Comparison of ENCODE assay signal across 1 cellular context in genomic region chr4:1870578-1871443, GRCh38.
TF ChIP-seq lines count a peak whose summit lies in the region.

Gene NSD2 (plus strand): TSS chr4:1871393. CDS start chr4:1900655, 29,262 bp downstream.

TF ChIP-seq in HepG2, 621 proteins besides CTCF, POLR2A, EP300 and RAD21 (continued from another document and continues in another):
- TF ChIP-seq ZBTB43 (CRISPR knock-in tag; conservative IDR thresholded peaks at IDR 0.05) (0 out of 2 replicates have a peak, but pooled peaks have one; percentile 31), FOSL2 (CRISPR knock-in tag; IDR thresholded peaks at IDR 0.05) (peak; percentile 17; the same call in 1 of the 2 replicates), CBX5 (CRISPR knock-in tag; IDR thresholded peaks at IDR 0.05; ENCODE audit: borderline replicate concordance) (0 out of 2 replicates have a peak, but pooled peaks have one; percentile 28), ZNF512 (CRISPR knock-in tag; IDR thresholded peaks at IDR 0.05) (no peak), DDIT3 (CRISPR knock-in tag; IDR thresholded peaks at IDR 0.05) (no peak), U2AF1 (optimal IDR thresholded peaks at IDR 0.05; ENCODE audit: low read depth, low read length) (no peak), ZNF792 (CRISPR knock-in tag; IDR thresholded peaks at IDR 0.05) (no peak), ZSCAN9 (CRISPR knock-in tag; IDR thresholded peaks at IDR 0.05; ENCODE audit: borderline replicate concordance) (peak; percentile 29; the same call in 1 of the 2 replicates), ELF3 (CRISPR knock-in tag; IDR thresholded peaks at IDR 0.05) (no peak; the same call in none of the 2 replicates), ZNF230 (CRISPR knock-in tag; IDR thresholded peaks at IDR 0.05) (peak; percentile 84; the same call in 1 of the 2 replicates), GABPA (IDR thresholded peaks at IDR 0.05; ENCODE audit: low read depth, low read length) (no peak), GABPA (CRISPR knock-in tag; IDR thresholded peaks at IDR 0.05; ENCODE audit: low read depth) (no peak), ZBTB39 (CRISPR knock-in tag; IDR thresholded peaks at IDR 0.05) (no peak; the same call in 1 of the 2 replicates), CCDC6 (CRISPR knock-in tag; IDR thresholded peaks at IDR 0.05) (peak; percentile 41), AHR (CRISPR knock-in tag; IDR thresholded peaks at IDR 0.05) (peak; percentile 82; the same call in 1 of the 2 replicates), ZNF576 (CRISPR knock-in tag; IDR thresholded peaks at IDR 0.05) (no peak), BRCA1 (CRISPR knock-in tag; IDR thresholded peaks at IDR 0.05) (no peak), ZNF512B (CRISPR knock-in tag; IDR thresholded peaks at IDR 0.05; ENCODE audit: borderline replicate concordance) (no peak), SIX4 (CRISPR knock-in tag; IDR thresholded peaks at IDR 0.05) (no peak; the same call in 1 of the 2 replicates), RBAK (CRISPR knock-in tag; IDR thresholded peaks at IDR 0.05) (no peak), IRF1 (CRISPR knock-in tag; IDR thresholded peaks at IDR 0.05; ENCODE audit: low read depth) (peak; percentile 90; the same call in 1 of the 2 replicates), HNRNPH1 (optimal IDR thresholded peaks at IDR 0.05; ENCODE audit: low read depth, low read length) (no peak), KIAA2018 (CRISPR knock-in tag; IDR thresholded peaks at IDR 0.05; ENCODE audit: borderline replicate concordance) (no peak), NFYB (CRISPR knock-in tag; IDR thresholded peaks at IDR 0.05) (peak; percentile 59; the same call in 1 of the 2 replicates), ONECUT2 (CRISPR knock-in tag; IDR thresholded peaks at IDR 0.05) (no peak), ZNF296 (CRISPR knock-in tag; conservative IDR thresholded peaks at IDR 0.05) (no peak), XBP1 (CRISPR knock-in tag; IDR thresholded peaks at IDR 0.05) (no peak), PITX1 (CRISPR knock-in tag; IDR thresholded peaks at IDR 0.05) (no peak; the same call in 1 of the 2 replicates), ZNF639 (CRISPR knock-in tag; conservative IDR thresholded peaks at IDR 0.05) (peak; percentile 77; the same call in 1 of the 2 replicates), FOXC1 (CRISPR knock-in tag; IDR thresholded peaks at IDR 0.05; ENCODE audit: borderline replicate concordance) (0 out of 2 replicates have a peak, but pooled peaks have one; percentile 29), NR2F6 (IDR thresholded peaks at IDR 0.05) (no peak), NR2F6 (CRISPR knock-in tag; IDR thresholded peaks at IDR 0.05) (no peak), SNAPC2 (CRISPR knock-in tag; IDR thresholded peaks at IDR 0.05) (peak; percentile 64; the same call in 1 of the 2 replicates), GRHL1 (CRISPR knock-in tag; conservative IDR thresholded peaks at IDR 0.05) (no peak), CENPBD1 (CRISPR knock-in tag; IDR thresholded peaks at IDR 0.05; ENCODE audit: borderline replicate concordance, low read depth) (0 out of 2 replicates have a peak, but pooled peaks have one; percentile 15), SAP130 (CRISPR knock-in tag; IDR thresholded peaks at IDR 0.05; ENCODE audit: low read depth) (peak; percentile 46; the same call in 1 of the 2 replicates), HNRNPLL (IDR thresholded peaks at IDR 0.05; ENCODE audit: low read depth, low read length, poor library complexity, severe bottlenecking) (peak; percentile 43), ZNF777 (CRISPR knock-in tag; IDR thresholded peaks at IDR 0.05) (peak; percentile 96)
